Comparison of ENCODE assay signal across 4 cellular contexts in genomic region chr1:173881117-173881516, GRCh38. TPM values are rescaled to one million over a fixed set of nuclear protein-coding genes. Genes with fewer than 3 reads are reported as not detected.
"Had no signal": no experiment of that assay in that cellular context is flagged by ENCODE, and none has a peak within 500 bp of the region (broad histone marks: within the 10 kb centered on the region; RNA-seq: fewer than 3 reads in every experiment).

No MANE protein-coding gene starts in this region.

RNA-seq across cellular contexts. Expression of gene SERPINC1, which starts 36.0 kb away (rescaled TPM):
- total RNA-seq: HT-29, HT1080, IMR-90 had no signal
- polyA plus RNA-seq: IgD-negative memory B cell, IMR-90 had no signal
